In genomic region chr5:135105105-135105484, GRCh38 we compare ENCODE assay signal across 26 cellular contexts.
"Had no signal": no experiment of that assay in that cellular context is flagged by ENCODE, and none has a peak within 500 bp of the region (broad histone marks: within the 10 kb centered on the region; RNA-seq: fewer than 3 reads in every experiment).

No MANE protein-coding gene starts in this region.

- H3K4me1 ChIP-seq: neural progenitor cell, right atrium auricular region, right lobe of liver, upper lobe of left lung had no signal

- DNase-seq: hippocampal formation; kidney; left lung; mesendoderm; naive B cell; natural killer cell; nephron progenitor cell; ovary; stimulated activated CD4-positive, alpha-beta T cell treated with anti-CD3 and anti-CD28 coated beads, Interleukin-12 subunit alpha, Interleukin-12 subunit beta, amount 100 ng/mL, for 4 hours; stimulated activated CD4-positive, alpha-beta T cell treated with anti-CD3 and anti-CD28 coated beads, Interleukin-15, amount 100 ng/mL, for 24 hours; stimulated activated CD4-positive, alpha-beta T cell treated with anti-CD3 and anti-CD28 coated beads, Interleukin-2, amount 100 ng/mL, for 24 hours; stimulated activated CD4-positive, alpha-beta T cell treated with anti-CD3 and anti-CD28 coated beads, Interleukin-4, amount 100 ng/mL, for 1 hour; stimulated activated naive B cell treated with anti-CD40 and anti-IgM and Interleukin-4, amounts not matched to agents 10 μg/mL and 1 μg/mL and 100 μg/mL, for 72 hours; stimulated activated naive CD8-positive, alpha-beta T cell treated with anti-CD3 and anti-CD28 coated beads, Interleukin-15, Interleukin-2, amounts not matched to agents 100 U/mL and 50 U/mL, for 24 hours; stomach; testis; transverse colon had no signal

- H3K27me3 ChIP-seq: ovary, right atrium auricular region, right lobe of liver, stomach, testis, thyroid gland, transverse colon, upper lobe of left lung, vagina had no signal

- H3K27ac ChIP-seq: left lung, lower lobe of right lung, neural progenitor cell, ovary, right atrium auricular region, right lobe of liver, skin epidermis, stomach, testis, thyroid gland, transverse colon, upper lobe of left lung, vagina had no signal

- ATAC-seq: left colon; left lung; natural killer cell; right lobe of liver; stimulated activated naive B cell treated with anti-CD40 and anti-IgM and Interleukin-4, amounts not matched to agents 10 μg/mL and 1 μg/mL and 100 μg/mL, for 72 hours; stimulated activated naive CD8-positive, alpha-beta T cell treated with anti-CD3 and anti-CD28 coated beads, Interleukin-15, Interleukin-2, amounts not matched to agents 100 U/mL and 50 U/mL, for 24 hours had no signal

- H3K36me3 ChIP-seq: left lung, lower lobe of right lung, neural progenitor cell, ovary, right atrium auricular region, right lobe of liver, stomach, thyroid gland, transverse colon, upper lobe of left lung, vagina had no signal

- H3K9me3 ChIP-seq: left lung, lower lobe of right lung, ovary, right atrium auricular region, right lobe of liver, stomach, testis, thyroid gland, transverse colon, upper lobe of left lung, vagina had no signal

- H3K4me3 ChIP-seq: left lung, lower lobe of right lung, neural progenitor cell, ovary, right atrium auricular region, right lobe of liver, skin epidermis, stomach, testis, thyroid gland, transverse colon, upper lobe of left lung, vagina had no signal
